Comparison of ENCODE assay signal across 18 cellular contexts in the genomic region with DNA sequence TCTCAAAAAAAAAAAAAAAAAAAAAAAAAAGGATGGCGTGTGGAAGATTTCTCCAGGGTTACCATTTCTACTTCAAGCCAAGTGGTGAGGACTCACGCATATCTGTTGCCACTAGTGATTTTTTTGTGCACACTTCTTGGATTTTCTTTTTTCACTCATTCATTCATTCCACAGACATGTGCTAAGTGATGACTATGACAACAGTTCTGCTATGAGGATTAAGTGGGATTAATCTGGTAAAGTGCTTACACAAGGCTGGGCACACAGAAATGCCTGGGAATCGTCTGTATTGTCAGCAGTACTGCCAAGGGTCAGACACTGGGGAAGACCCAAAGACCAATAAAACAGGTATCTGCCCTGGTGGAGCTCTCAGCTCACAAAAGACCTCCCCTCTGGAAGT. TPM values are rescaled to one million over a fixed set of nuclear protein-coding genes. Genes with fewer than 3 reads are reported as not detected.
"Had no signal": no experiment of that assay in that cellular context is flagged by ENCODE, and none has a peak within 500 bp of the region (broad histone marks: within the 10 kb centered on the region; RNA-seq: fewer than 3 reads in every experiment).

No MANE protein-coding gene starts in this region.

- DNase-seq: activated CD4-positive, alpha-beta T cell treated with anti-CD3 and anti-CD28 coated beads for 36 hours; activated CD4-positive, alpha-beta T cell treated with anti-CD3 and anti-CD28 coated beads, Interleukin-2, amount 50 U/mL, for 48 hours; activated naive CD4-positive, alpha-beta T cell treated with anti-CD3 and anti-CD28 coated beads, Interleukin-2, amount 50 U/mL, for 16 hours; activated T-cell treated with anti-CD3 and anti-CD28 coated beads for 4 hours; effector CD4-positive, alpha-beta T cell; glutamatergic neuron; hippocampal formation; left cardiac atrium; stimulated activated naive B cell treated with anti-CD40 and anti-IgM and Interleukin-4, amounts not matched to agents 10 μg/mL and 1 μg/mL and 100 μg/mL, for 72 hours; substantia nigra; tibial artery had no signal

- H3K27me3 Mint-ChIP-seq: activated CD4-positive, alpha-beta T cell treated with anti-CD3 and anti-CD28 coated beads for 36 hours had no signal

- H3K27me3 ChIP-seq: tibial artery had no signal

- H3K36me3 ChIP-seq: tibial artery had no signal

- H3K27ac Mint-ChIP-seq: activated CD4-positive, alpha-beta T cell treated with anti-CD3 and anti-CD28 coated beads for 36 hours; stimulated activated naive B cell treated with anti-CD40 and anti-IgM and Interleukin-4, amounts not matched to agents 10 μg/mL and 1 μg/mL and 100 μg/mL, for 72 hours had no signal

- H3K4me3 ChIP-seq: tibial artery had no signal

- H3K9me3 ChIP-seq: tibial artery had no signal

- H3K4me3 Mint-ChIP-seq: activated CD4-positive, alpha-beta T cell treated with anti-CD3 and anti-CD28 coated beads for 36 hours; nephron; stimulated activated naive B cell treated with anti-CD40 and anti-IgM and Interleukin-4, amounts not matched to agents 10 μg/mL and 1 μg/mL and 100 μg/mL, for 72 hours had no signal

- ATAC-seq: activated CD4-positive, alpha-beta T cell treated with anti-CD3 and anti-CD28 coated beads for 36 hours; left cardiac atrium; stimulated activated naive B cell treated with anti-CD40 and anti-IgM and Interleukin-4, amounts not matched to agents 10 μg/mL and 1 μg/mL and 100 μg/mL, for 72 hours had no signal

RNA-seq across cellular contexts. Expression of a gene that starts 6.3 kb away (rescaled TPM):
- total RNA-seq: activated CD4-positive, alpha-beta T cell treated with anti-CD3 and anti-CD28 coated beads for 36 hours; left cardiac atrium; lower leg skin; mesenteric fat pad; renal cortical epithelial cell; T-helper 2 cell treated with Interferon-gamma antibody and Interleukin-4, amounts not matched to agents 100 ng/mL and 5 ng/mL, for 36 hours had no signal
- polyA plus RNA-seq: adipose tissue, esophagus had no signal

RNA-seq across cellular contexts. Expression of a gene that starts 48.4 kb away (rescaled TPM):
- total RNA-seq: T-helper 2 cell treated with Interferon-gamma antibody and Interleukin-4, amounts not matched to agents 100 ng/mL and 5 ng/mL, for 36 hours had no signal
